ENCODE assay signal across 34 cellular contexts in the genomic region with DNA sequence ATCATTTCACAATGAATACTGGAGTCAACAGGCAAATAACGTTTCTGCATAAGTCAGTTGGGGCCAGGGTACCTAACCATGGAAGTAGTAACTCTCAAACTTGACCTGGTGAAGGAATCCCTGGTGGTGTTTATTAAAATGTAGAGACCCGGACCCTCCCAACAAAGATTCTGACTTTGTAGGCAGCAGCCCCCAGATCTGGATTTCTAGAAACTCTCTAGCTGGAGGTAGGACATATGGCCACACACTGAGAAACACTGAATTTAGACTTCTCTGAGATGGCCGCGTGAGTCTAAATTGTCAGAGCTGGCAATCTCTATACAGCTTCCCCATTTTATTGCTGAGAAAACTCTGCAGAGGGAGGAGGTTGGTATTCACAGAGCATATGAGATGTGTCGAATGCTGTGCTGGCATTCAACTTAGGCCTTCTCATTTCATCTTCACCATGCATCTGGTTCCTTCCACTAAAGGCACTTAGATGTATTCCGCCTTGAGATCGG.
"Had no signal": no experiment of that assay in that cellular context is flagged by ENCODE, and none has a peak within 500 bp of the region (broad histone marks: within the 10 kb centered on the region; RNA-seq: fewer than 3 reads in every experiment).

No MANE protein-coding gene starts in this region.

- DNase-seq: Karpas-422, Kasumi-1, MG63, MM.1S, MV-4-11, NCI-H1048, NCI-H1092, NCI-H1092 treated with DMSO at 0.1 percent for 48 hours, NCI-H1105, NCI-H1105 treated with DMSO at 0.1 percent for 48 hours, NCI-H1417, NCI-H1417 treated with DMSO at 0.1 percent for 48 hours, NCI-H1436, NCI-H1436 treated with DMSO at 0.1 percent for 48 hours, NCI-H146, NCI-H1694, NCI-H1694 treated with DMSO at 0.1 percent for 48 hours, NCI-H187, NCI-H187 treated with DMSO at 0.1 percent for 48 hours, NCI-H1930, NCI-H2029, NCI-H2029 treated with DMSO at 0.1 percent for 48 hours, NCI-H2081, NCI-H2081 treated with DMSO at 0.1 percent for 48 hours, NCI-H2107, NCI-H2171, NCI-H2171 treated with DMSO at 0.1 percent for 48 hours, NCI-H2227 treated with DMSO at 0.1 percent for 48 hours, NCI-H345, NCI-H446, NCI-H446 treated with DMSO at 0.1 percent for 48 hours, NCI-H510A, NCI-H510A treated with DMSO at 0.1 percent for 48 hours had no signal

- H3K27ac ChIP-seq: KMS-11 had no signal

- H3K27me3 ChIP-seq: MG63 had no signal

- H3K9me3 ChIP-seq: MG63 had no signal

- H3K36me3 ChIP-seq: MG63 had no signal

- H3K4me3 ChIP-seq: MG63 had no signal
